In genomic region chr17:7486181-7486580, GRCh38 we compare ENCODE assay signal across 7 cellular contexts. TPM values are rescaled to one million over a fixed set of nuclear protein-coding genes. Genes with fewer than 3 reads are reported as not detected.
DNase-seq lines count a peak whose midpoint lies in the region; ATAC-seq and TF ChIP-seq lines count a peak whose summit lies in the region.

No MANE protein-coding gene starts in this region.

- H3K79me2 ChIP-seq in GM23248 (ENCODE audit: insufficient read depth) (peaks cover 84% of the 10 kb centered on the region), smooth muscle cell (ENCODE audit: low read depth) (peaks cover 69% of the 10 kb centered on the region)

- H3K36me3 Mint-ChIP-seq in T-helper 2 cell treated with Interferon-gamma antibody and Interleukin-4, amounts not matched to agents 5 μg/mL and 100 μg/mL, for 36 hours (ENCODE audit: low read depth) = peaks cover 37% of the 10 kb centered on the region

- H3K27me3 ChIP-seq in GM23248 (replicated peaks; ENCODE audit: insufficient read depth) (no peaks in the 10 kb centered on the region), smooth muscle cell (ENCODE audit: low read depth) (no peaks in the 10 kb centered on the region)

- H3K4me2 ChIP-seq in GM23248 (ENCODE audit: unreplicated experiment) = peak overlapping the region; percentile 92
- peak overlapping the region; percentile 93 for H3K4me2 ChIP-seq in smooth muscle cell

- no peaks in the 10 kb centered on the region for H3K9me2 ChIP-seq in GM23248 (ENCODE audit: insufficient read depth)

- H4K20me1 ChIP-seq in GM23248 (ENCODE audit: insufficient read depth) (peaks cover 23% of the 10 kb centered on the region; the same call in 1 of the 2 replicates), smooth muscle cell (ENCODE audit: low read depth) (peaks cover 67% of the 10 kb centered on the region)

- H3K9ac ChIP-seq in GM23248 = peak overlapping the region; percentile 99
- no peak overlapping the region for H3K9ac ChIP-seq in smooth muscle cell (ENCODE audit: low read depth)

- peak overlapping the region; percentile 88 for H3K4me3 Mint-ChIP-seq in T-helper 2 cell treated with Interferon-gamma antibody and Interleukin-4, amounts not matched to agents 5 μg/mL and 100 μg/mL, for 36 hours

- H3K9me3 ChIP-seq in GM23248 (ENCODE audit: low read depth) (no peaks in the 10 kb centered on the region), smooth muscle cell (replicated peaks; ENCODE audit: low read depth) (no peaks in the 10 kb centered on the region)

- no peak for ATAC-seq in HG03039 (IDR thresholded peaks at IDR 0.05; ENCODE audit: unreplicated experiment)
- no peak for ATAC-seq in GM18502 (IDR thresholded peaks at IDR 0.05; ENCODE audit: poor library complexity, unreplicated experiment)

- peak overlapping the region; percentile 95 for H3K4me3 ChIP-seq in GM23248
- H3K4me3 ChIP-seq in fibroblast of the aortic adventitia (ENCODE audit: low read depth, low read length) = peak overlapping the region; percentile 69
- peak overlapping the region; percentile 73 for H3K4me3 ChIP-seq in smooth muscle cell

- H3K4me1 ChIP-seq in GM23248 (ENCODE audit: insufficient read depth) (peaks cover 23% of the 10 kb centered on the region), smooth muscle cell (ENCODE audit: low read depth) (peaks cover 27% of the 10 kb centered on the region)

- no peaks in the 10 kb centered on the region for H3K27me3 Mint-ChIP-seq in T-helper 2 cell treated with Interferon-gamma antibody and Interleukin-4, amounts not matched to agents 5 μg/mL and 100 μg/mL, for 36 hours (ENCODE audit: low read depth)

- H3K27ac ChIP-seq in GM23248 (peak overlapping the region; percentile 100), smooth muscle cell (ENCODE audit: low read depth) (peak overlapping the region; percentile 100)

- H2AFZ ChIP-seq in GM23248 (no peak overlapping the region), smooth muscle cell (ENCODE audit: low read depth) (no peak overlapping the region)

- H3K9me3 Mint-ChIP-seq in T-helper 2 cell treated with Interferon-gamma antibody and Interleukin-4, amounts not matched to agents 5 μg/mL and 100 μg/mL, for 36 hours = no peaks in the 10 kb centered on the region

- H3F3A ChIP-seq in GM23248 (ENCODE audit: insufficient read depth) = peaks cover 13% of the 10 kb centered on the region; the same call in 1 of the 2 replicates
- no peaks in the 10 kb centered on the region for H3F3A ChIP-seq in smooth muscle cell (ENCODE audit: low read depth)

- in situ Hi-C loops in GM23248 (cut with MboI) = no loop called here

- peak; percentile 64 for DNase-seq in GM23248
- DNase-seq in T-helper 2 cell treated with Interferon-gamma antibody and Interleukin-4, amounts not matched to agents 5 μg/mL and 100 μg/mL, for 36 hours (ENCODE audit: low spot score) = no peak
- DNase-seq in fibroblast of the aortic adventitia (ENCODE audit: low read depth) = peak; percentile 49
- DNase-seq in smooth muscle cell (lab: John Stamatoyannopoulos, UW; ENCODE audit: unreplicated experiment) = no peak
- DNase-seq in NCI-H128 (lab: John Stamatoyannopoulos, UW; ENCODE audit: unreplicated experiment) = no peak

- peak overlapping the region; percentile 72 for H3K27ac Mint-ChIP-seq in T-helper 2 cell treated with Interferon-gamma antibody and Interleukin-4, amounts not matched to agents 5 μg/mL and 100 μg/mL, for 36 hours

- TF ChIP-seq CTCF in fibroblast of the aortic adventitia (IDR thresholded peaks at IDR 0.05; ENCODE audit: insufficient read depth, low read length) = no peak
- no peak for TF ChIP-seq CTCF in smooth muscle cell (IDR thresholded peaks at IDR 0.05; ENCODE audit: borderline replicate concordance, insufficient read depth, poor library complexity, severe bottlenecking)

- H3K36me3 ChIP-seq in GM23248 (ENCODE audit: low read depth) (no peaks in the 10 kb centered on the region), smooth muscle cell (ENCODE audit: low read depth) (no peaks in the 10 kb centered on the region)

- WGBS in GM23248 (ENCODE audit: low coverage in 1 of 2, low lambda C conversion rate in 2 of 2, missing lambda C conversion rate in 2 of 2), 2 experiments = 11 to 25% methylated on average over 3 of the region's 3 CpGs
- 49% methylated on average over 3 of the region's 3 CpGs for WGBS in smooth muscle cell (ENCODE audit: low lambda C conversion rate)

- H3K4me1 Mint-ChIP-seq in T-helper 2 cell treated with Interferon-gamma antibody and Interleukin-4, amounts not matched to agents 5 μg/mL and 100 μg/mL, for 36 hours (ENCODE audit: low read depth) = peaks cover 46% of the 10 kb centered on the region

RNA-seq across cellular contexts. Expression of gene POLR2A, which starts 2.0 kb away (rescaled TPM):
- 45.9 and 46.2 TPM in 2 replicates for total RNA-seq in GM23248 (2014; rRNA removed; shearing (Covaris generic))
- polyA plus RNA-seq in GM23248 (2016; fragmentation: Nextera tagmentation; extraction: Ambion mirVana) (74.1 and 75.7 TPM in 2 replicates), smooth muscle cell (80.2 and 123 TPM in 2 replicates)
- total RNA-seq in fibroblast of the aortic adventitia (ENCODE audit: low replicate concordance) (72.9 and 74.1 TPM in 2 replicates), smooth muscle cell (72.0 and 76.0 TPM in 2 replicates)

RNA-seq across cellular contexts. Expression of gene SLC35G6, which starts 4.9 kb away (rescaled TPM):
- total RNA-seq in GM23248 (2014; rRNA removed; shearing (Covaris generic)) = not detected in 2 replicates
- polyA plus RNA-seq in GM23248 (2016; fragmentation: Nextera tagmentation; extraction: Ambion mirVana) = 0.14 TPM in 1 of 2 replicates, not detected in the other
- total RNA-seq in fibroblast of the aortic adventitia (ENCODE audit: low replicate concordance) = not detected in 2 replicates
- total RNA-seq in smooth muscle cell = not detected in 2 replicates
- 0.51 TPM in 1 of 2 replicates, not detected in the other for polyA plus RNA-seq in smooth muscle cell

RNA-seq across cellular contexts. Expression of gene ZBTB4, which starts 6.8 kb away (rescaled TPM):
- total RNA-seq in GM23248 (2014; rRNA removed; shearing (Covaris generic)) = 32.9 and 35.9 TPM in 2 replicates
- polyA plus RNA-seq in GM23248 (2016; fragmentation: Nextera tagmentation; extraction: Ambion mirVana) (17.7 and 18.2 TPM in 2 replicates), smooth muscle cell (22.8 and 26.9 TPM in 2 replicates)
- total RNA-seq in fibroblast of the aortic adventitia (ENCODE audit: low replicate concordance) (37.4 and 45.5 TPM in 2 replicates), smooth muscle cell (24.2 and 25.6 TPM in 2 replicates)

RNA-seq across cellular contexts. Expression of gene CHRNB1, which starts 41.3 kb away (rescaled TPM):
- total RNA-seq in GM23248 (2014; rRNA removed; shearing (Covaris generic)) = 3.9 and 4.9 TPM in 2 replicates
- polyA plus RNA-seq in GM23248 (2016; fragmentation: Nextera tagmentation; extraction: Ambion mirVana) = 3.5 and 4.2 TPM in 2 replicates
- total RNA-seq in fibroblast of the aortic adventitia (ENCODE audit: low replicate concordance) = 4.7 and 6.1 TPM in 2 replicates
- total RNA-seq in smooth muscle cell = 8.9 and 12.2 TPM in 2 replicates
- polyA plus RNA-seq in smooth muscle cell = 19.0 and 22.5 TPM in 2 replicates

RNA-seq across cellular contexts. Expression of gene FGF11, which starts 46.9 kb away (rescaled TPM):
- total RNA-seq in GM23248 (2014; rRNA removed; shearing (Covaris generic)) = not detected in 2 replicates
- polyA plus RNA-seq in GM23248 (2016; fragmentation: Nextera tagmentation; extraction: Ambion mirVana) (0.22 and 0.36 TPM in 2 replicates), smooth muscle cell (13.9 and 30.9 TPM in 2 replicates)
- total RNA-seq in fibroblast of the aortic adventitia (ENCODE audit: low replicate concordance) (0.36 and 1.7 TPM in 2 replicates), smooth muscle cell (21.3 and 28.5 TPM in 2 replicates)

Comparison
In these comparisons a context has a peak if more than half of its experiments do, and no peak if none do; other contexts are left out.
1. DNase-seq: peak in GM23248 (single experiment) and fibroblast of the aortic adventitia (single experiment); none in T-helper 2 cell treated with Interferon-gamma antibody and Interleukin-4, amounts not matched to agents 5 μg/mL and 100 μg/mL, for 36 hours (single experiment), smooth muscle cell (single experiment) and NCI-H128 (single experiment).
2. Peak in every context shown above with its lines, with median percentiles within 50 percentile points of each other: H3K4me3 ChIP-seq.